In genomic region chr18:25713104-25713503, GRCh38 we compare ENCODE assay signal across 24 cellular contexts.
"Had no signal": no experiment of that assay in that cellular context is flagged by ENCODE, and none has a peak within 500 bp of the region (broad histone marks: within the 10 kb centered on the region; RNA-seq: fewer than 3 reads in every experiment).

No MANE protein-coding gene starts in this region.

- H3K4me3 ChIP-seq: coronary artery, dorsolateral prefrontal cortex, esophagus muscularis mucosa, gastrocnemius medialis, heart right ventricle, left lung, lower lobe of right lung, mucosa of descending colon had no signal

- FAIRE-seq: colon, endothelial cell of umbilical vein, islet of Langerhans, keratinocyte had no signal

- H3K27ac ChIP-seq: coronary artery, dorsolateral prefrontal cortex, esophagus muscularis mucosa, foreskin keratinocyte, gastrocnemius medialis, heart right ventricle, left lung, lower lobe of right lung had no signal

- H3K27me3 ChIP-seq: foreskin keratinocyte, left lung had no signal

- ATAC-seq: foreskin keratinocyte; gastrocnemius medialis; heart right ventricle; left cardiac atrium; left lung; left ventricle myocardium superior; lower lobe of right lung; mucosa of descending colon; naive thymus-derived CD8-positive, alpha-beta T cell had no signal

- H3K36me3 ChIP-seq: esophagus muscularis mucosa, gastrocnemius medialis, heart right ventricle, left lung, lower lobe of right lung had no signal

- H3K4me1 ChIP-seq: esophagus muscularis mucosa, foreskin keratinocyte, gastrocnemius medialis, heart right ventricle, left lung, lower lobe of right lung had no signal

- H3K9me3 ChIP-seq: lower lobe of right lung, mucosa of descending colon had no signal

- DNase-seq: dermis blood vessel endothelial cell; dorsolateral prefrontal cortex; effector CD4-positive, alpha-beta T cell; effector memory CD4-positive, alpha-beta T cell; foreskin keratinocyte; gastrocnemius medialis; glutamatergic neuron; head of caudate nucleus; heart right ventricle; hippocampal formation; left cardiac atrium; left lung; left ventricle myocardium superior; lower lobe of right lung; mesenchymal stem cell; mucosa of descending colon; naive B cell; naive thymus-derived CD8-positive, alpha-beta T cell had no signal
